In genomic region chr21:44550807-44551206, GRCh38 we compare ENCODE assay signal across 19 cellular contexts. TPM values are rescaled to one million over a fixed set of nuclear protein-coding genes. Genes with fewer than 3 reads are reported as not detected.
DNase-seq lines count a peak whose midpoint lies in the region; ATAC-seq and TF ChIP-seq lines count a peak whose summit lies in the region.
"Had no signal": no experiment of that assay in that cellular context is flagged by ENCODE, and none has a peak within 500 bp of the region (broad histone marks: within the 10 kb centered on the region; RNA-seq: fewer than 3 reads in every experiment).

No MANE protein-coding gene starts in this region.

- H3K4me2 ChIP-seq in PC-3 (ENCODE audit: low read length) (no peak overlapping the region), Karpas-422 (ENCODE audit: low read depth, low read length, poor library complexity, severe bottlenecking) (no peak overlapping the region)

- TF ChIP-seq POLR2A in vagina (IDR thresholded peaks at IDR 0.05) = no peak

- H3K27ac Mint-ChIP-seq in activated naive CD4-positive, alpha-beta T cell treated with anti-CD3 and anti-CD28 coated beads, Interleukin-2, amount 50 U/mL, for 72 hours = peak overlapping the region; percentile 10 to 29
- H3K27ac Mint-ChIP-seq: CD4-positive, alpha-beta T cell; stimulated activated naive B cell treated with anti-CD40 and anti-IgM and Interleukin-4, amounts not matched to agents 10 μg/mL and 1 μg/mL and 100 μg/mL, for 72 hours; T-helper 2 cell treated with Interferon-gamma antibody and Interleukin-4, amounts not matched to agents 5 μg/mL and 100 μg/mL, for 36 hours had no signal

- H3K27me3 ChIP-seq in PC-3 (ENCODE audit: low read length) = no peaks in the 10 kb centered on the region
- no peaks in the 10 kb centered on the region for H3K27me3 ChIP-seq in vagina
- no peaks in the 10 kb centered on the region; the same call in 1 of the 2 replicates for H3K27me3 ChIP-seq in Karpas-422 (ENCODE audit: low read length)
- H3K27me3 ChIP-seq: ascending aorta, thyroid gland had no signal

- H3K36me3 Mint-ChIP-seq in activated naive CD4-positive, alpha-beta T cell treated with anti-CD3 and anti-CD28 coated beads, Interleukin-2, amount 50 U/mL, for 72 hours = peaks cover 21 to 29% of the 10 kb centered on the region in 2 donors

- peak in 1 of 2 donors; percentile 25 for DNase-seq in activated naive CD4-positive, alpha-beta T cell treated with anti-CD3 and anti-CD28 coated beads, Interleukin-2, amount 50 U/mL, for 72 hours (ENCODE audit: low spot score in 2 of 2)
- no peak for DNase-seq in activated naive CD4-positive, alpha-beta T cell (lab: John Stamatoyannopoulos, UW)
- DNase-seq in PC-3 = peak; percentile 2
- DNase-seq in islet precursor cell = peak; percentile 50
- peak; percentile 60 to 61 for DNase-seq in vagina (ENCODE audit: extremely low spot score in 2 of 2)
- DNase-seq in stimulated activated CD4-positive, alpha-beta T cell treated with anti-CD3 and anti-CD28 coated beads, Interleukin-15, amount 100 ng/mL, for 24 hours = no peak
- no peak for DNase-seq in SKM-1 (lab: John Stamatoyannopoulos, UW; ENCODE audit: unreplicated experiment)
- no peak for DNase-seq in Karpas-422
- DNase-seq: activated CD4-positive, CD25-positive, alpha-beta regulatory T cell; CD4-positive, alpha-beta T cell; left cardiac atrium; midbrain; NCI-H1105 treated with DMSO at 0.1 percent for 48 hours; stimulated activated naive B cell treated with anti-CD40 and anti-IgM and Interleukin-4, amounts not matched to agents 10 μg/mL and 1 μg/mL and 100 μg/mL, for 72 hours; thyroid gland had no signal

- H3K9me2 ChIP-seq in PC-3 (replicated peaks; ENCODE audit: low read length) (no peaks in the 10 kb centered on the region), Karpas-422 (replicated peaks; ENCODE audit: insufficient read depth, low read length) (no peaks in the 10 kb centered on the region)

- POLR2A ChIA-PET in PC-3 (lab: Charles Lee; ENCODE audit: unreplicated experiment) = no interaction called here

- CTCF ChIA-PET in PC-3 (lab: Charles Lee) = no interaction called here

- H3K79me2 ChIP-seq in PC-3 (ENCODE audit: low read length) (no peaks in the 10 kb centered on the region), Karpas-422 (ENCODE audit: low read length) (no peaks in the 10 kb centered on the region)

- no peak for TF ChIP-seq CTCF in PC-3 (conservative IDR thresholded peaks at IDR 0.05; ENCODE audit: low read depth, low read length)
- no peak for TF ChIP-seq CTCF in vagina (IDR thresholded peaks at IDR 0.05)

- H3K9me3 ChIP-seq in PC-3 (ENCODE audit: low read length) (peaks cover 7% of the 10 kb centered on the region; the same call in 1 of the 2 replicates), vagina (no peaks in the 10 kb centered on the region), Karpas-422 (ENCODE audit: low read length) (no peaks in the 10 kb centered on the region; the same call in 1 of the 2 replicates)
- H3K9me3 ChIP-seq: thyroid gland had no signal

- peaks cover 15 to 31% of the 10 kb centered on the region in 2 donors for H3K9me3 Mint-ChIP-seq in activated naive CD4-positive, alpha-beta T cell treated with anti-CD3 and anti-CD28 coated beads, Interleukin-2, amount 50 U/mL, for 72 hours

- intact Hi-C loops in PC-3 (cut with micrococcal nuclease) = no loop called here
- intact Hi-C loops in vagina (cut with DNase I) = no loop called here

- H4K20me1 ChIP-seq in PC-3 (ENCODE audit: low read length) (no peaks in the 10 kb centered on the region), Karpas-422 (ENCODE audit: insufficient read depth, low read depth, low read length) (no peaks in the 10 kb centered on the region)

- no peaks in the 10 kb centered on the region for H3K36me3 ChIP-seq in PC-3 (ENCODE audit: low read depth, low read length)
- H3K36me3 ChIP-seq in vagina = no peaks in the 10 kb centered on the region
- no peaks in the 10 kb centered on the region for H3K36me3 ChIP-seq in Karpas-422 (ENCODE audit: insufficient read depth, low read length)
- H3K36me3 ChIP-seq: ascending aorta, thyroid gland had no signal

- no peak for ATAC-seq in activated naive CD4-positive, alpha-beta T cell treated with anti-CD3 and anti-CD28 coated beads, Interleukin-2, amount 50 U/mL, for 72 hours
- peak; percentile 45; the same call in 1 of the 2 replicates for ATAC-seq in PC-3
- ATAC-seq: Panc1; stimulated activated naive B cell treated with anti-CD40 and anti-IgM and Interleukin-4, amounts not matched to agents 10 μg/mL and 1 μg/mL and 100 μg/mL, for 72 hours had no signal

- H2AFZ ChIP-seq in PC-3 (ENCODE audit: low read length) (no peak overlapping the region), Karpas-422 (ENCODE audit: low read length) (no peak overlapping the region)

- H3K9ac ChIP-seq in PC-3 (ENCODE audit: low read length) (no peak overlapping the region), Karpas-422 (ENCODE audit: low read length) (no peak overlapping the region)

- H3K4me1 ChIP-seq in PC-3 (ENCODE audit: insufficient read depth, low read length) (no peaks in the 10 kb centered on the region), vagina (no peaks in the 10 kb centered on the region), Karpas-422 (ENCODE audit: low read length) (no peaks in the 10 kb centered on the region)
- H3K4me1 ChIP-seq: ascending aorta, thyroid gland had no signal

- H3K4me3 ChIP-seq in PC-3 (ENCODE audit: low read length) = no peak overlapping the region
- H3K4me3 ChIP-seq in vagina = no peak overlapping the region
- no peak overlapping the region for H3K4me3 ChIP-seq in Karpas-422 (ENCODE audit: low read length)
- H3K4me3 ChIP-seq: ascending aorta, thyroid gland had no signal

- BruUV-seq in PC-3 (replicated peaks; lab: Mats Ljungman, UMichigan) = no TSS peak

- H3F3A ChIP-seq in PC-3 (ENCODE audit: low read length, unreplicated experiment) = no peaks in the 10 kb centered on the region

- H3K27ac ChIP-seq in PC-3 (ENCODE audit: low read length) (no peak overlapping the region), vagina (no peak overlapping the region), Karpas-422 (ENCODE audit: low read length) (no peak overlapping the region)
- H3K27ac ChIP-seq: ascending aorta, thyroid gland had no signal

RNA-seq across cellular contexts. Expression of gene KRTAP10-2, which starts 0.5 kb away (rescaled TPM):
- not detected for total RNA-seq in activated naive CD4-positive, alpha-beta T cell treated with anti-CD3 and anti-CD28 coated beads, Interleukin-2, amount 50 U/mL, for 72 hours
- total RNA-seq in PC-3 (2014; rRNA removed) (not detected in 2 replicates), vagina (not detected)
- not detected in 2 replicates for total RNA-seq in Karpas-422 (2014; rRNA removed; shearing (Covaris generic); ENCODE audit: low replicate concordance)
- total RNA-seq: ascending aorta; CD4-positive, alpha-beta T cell; left cardiac atrium; renal cortical epithelial cell; thyroid gland had no signal

RNA-seq across cellular contexts. Expression of gene KRTAP10-3, which starts 7.8 kb away (rescaled TPM):
- not detected for total RNA-seq in activated naive CD4-positive, alpha-beta T cell treated with anti-CD3 and anti-CD28 coated beads, Interleukin-2, amount 50 U/mL, for 72 hours
- total RNA-seq in PC-3 (2014; rRNA removed) (not detected in 2 replicates), vagina (not detected)
- not detected in 2 replicates for total RNA-seq in Karpas-422 (2014; rRNA removed; shearing (Covaris generic); ENCODE audit: low replicate concordance)
- total RNA-seq: ascending aorta; CD4-positive, alpha-beta T cell; left cardiac atrium; renal cortical epithelial cell; thyroid gland had no signal

RNA-seq across cellular contexts. Expression of gene KRTAP10-1, which starts 10.8 kb away (rescaled TPM):
- not detected for total RNA-seq in activated naive CD4-positive, alpha-beta T cell treated with anti-CD3 and anti-CD28 coated beads, Interleukin-2, amount 50 U/mL, for 72 hours
- total RNA-seq in PC-3 (2014; rRNA removed) (not detected in 2 replicates), vagina (not detected)
- not detected in 2 replicates for total RNA-seq in Karpas-422 (2014; rRNA removed; shearing (Covaris generic); ENCODE audit: low replicate concordance)
- total RNA-seq: ascending aorta; CD4-positive, alpha-beta T cell; left cardiac atrium; renal cortical epithelial cell; thyroid gland had no signal

RNA-seq across cellular contexts. Expression of gene KRTAP10-4, which starts 22.7 kb away (rescaled TPM):
- total RNA-seq in activated naive CD4-positive, alpha-beta T cell treated with anti-CD3 and anti-CD28 coated beads, Interleukin-2, amount 50 U/mL, for 72 hours = not detected
- total RNA-seq in PC-3 (2014; rRNA removed) (not detected in 2 replicates), vagina (not detected)
- not detected in 2 replicates for total RNA-seq in Karpas-422 (2014; rRNA removed; shearing (Covaris generic); ENCODE audit: low replicate concordance)
- total RNA-seq: ascending aorta; CD4-positive, alpha-beta T cell; left cardiac atrium; renal cortical epithelial cell; thyroid gland had no signal

RNA-seq across cellular contexts. Expression of gene KRTAP10-5, which starts 29.6 kb away (rescaled TPM):
- total RNA-seq in activated naive CD4-positive, alpha-beta T cell treated with anti-CD3 and anti-CD28 coated beads, Interleukin-2, amount 50 U/mL, for 72 hours = not detected
- 0.98 TPM in 1 of 2 replicates, not detected in the other for total RNA-seq in PC-3 (2014; rRNA removed)
- total RNA-seq in vagina = not detected
- total RNA-seq in Karpas-422 (2014; rRNA removed; shearing (Covaris generic); ENCODE audit: low replicate concordance) = not detected in 2 replicates
- total RNA-seq: ascending aorta; CD4-positive, alpha-beta T cell; left cardiac atrium; renal cortical epithelial cell had no signal

Comparison
In these comparisons a context has a peak if more than half of its experiments do, and no peak if none do; other contexts are left out.
1. DNase-seq: peak in PC-3 (single experiment), islet precursor cell (single experiment) and vagina (2 of 2); none in activated naive CD4-positive, alpha-beta T cell (0 of 4), stimulated activated CD4-positive, alpha-beta T cell treated with anti-CD3 and anti-CD28 coated beads, Interleukin-15, amount 100 ng/mL, for 24 hours (single experiment), SKM-1 (single experiment) and Karpas-422 (single experiment).